Comparison of ENCODE assay signal across 19 cellular contexts in the genomic region with DNA sequence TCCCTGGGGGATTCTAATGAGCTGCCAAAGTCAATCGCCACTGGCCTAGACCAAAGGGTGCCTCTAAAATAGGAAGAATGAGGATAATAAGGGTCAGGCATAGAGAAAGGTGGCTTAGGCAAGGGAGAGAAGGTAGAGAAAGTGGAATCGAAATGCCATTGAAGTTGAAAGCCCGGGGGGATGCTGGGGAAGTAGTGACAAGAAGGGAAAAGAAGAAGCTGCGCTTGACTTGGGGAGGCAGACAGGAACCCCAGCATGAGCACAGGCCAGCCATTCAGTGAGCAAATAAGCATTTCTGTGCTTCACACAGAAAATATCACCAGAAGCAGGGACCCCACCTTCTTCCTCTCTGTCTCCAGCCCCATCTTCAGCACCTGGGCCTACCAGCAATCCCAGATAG. TPM values are rescaled to one million over a fixed set of nuclear protein-coding genes. Genes with fewer than 3 reads are reported as not detected.
DNase-seq lines count a peak whose midpoint lies in the region; ATAC-seq and TF ChIP-seq lines count a peak whose summit lies in the region.
"Had no signal": no experiment of that assay in that cellular context is flagged by ENCODE, and none has a peak within 500 bp of the region (broad histone marks: within the 10 kb centered on the region; RNA-seq: fewer than 3 reads in every experiment).

No MANE protein-coding gene starts in this region.

- peak overlapping the region; percentile 98 for H3K27ac Mint-ChIP-seq in activated CD8-positive, alpha-beta memory T cell treated with anti-CD3 and anti-CD28 coated beads, Interleukin-2, amount 10 ng/mL, durations not matched to agents 7 days and 5 days

- peaks cover 61% of the 10 kb centered on the region for H3K36me3 Mint-ChIP-seq in activated CD8-positive, alpha-beta memory T cell treated with anti-CD3 and anti-CD28 coated beads, Interleukin-2, amount 10 ng/mL, durations not matched to agents 7 days and 5 days

- H3K4me3 Mint-ChIP-seq in activated CD8-positive, alpha-beta memory T cell treated with anti-CD3 and anti-CD28 coated beads, Interleukin-2, amount 10 ng/mL, durations not matched to agents 7 days and 5 days = peak overlapping the region; percentile 97

- H3K4me1 ChIP-seq in esophagus (ENCODE audit: control insufficient read depth in 2 of 2, insufficient read depth in 2 of 2, low read length in 1 of 2) (no peaks in the 10 kb centered on the region), stomach (no peaks in the 10 kb centered on the region)
- H3K4me1 ChIP-seq: A549, SJSA1 had no signal

- no peak for TF ChIP-seq EP300 in stomach (IDR thresholded peaks at IDR 0.05)

- CTCF ChIA-PET in activated CD8-positive, alpha-beta memory T cell treated with anti-CD3 and anti-CD28 coated beads, Interleukin-2, amount 10 ng/mL, durations not matched to agents 7 days and 5 days (lab: Charles Lee) = interaction anchor here (0.6 to 24.8 kb wide), 7 partner anchors 9 to 301 kb away, joined by 3 to 317 read pairs (median 22); no protein-coding TSS in a partner anchor

- DNase-seq in activated CD8-positive, alpha-beta memory T cell treated with anti-CD3 and anti-CD28 coated beads for 24 hours = peak; percentile 77
- DNase-seq in activated CD8-positive, alpha-beta memory T cell treated with anti-CD3 and anti-CD28 coated beads, Interleukin-2, amount 50 U/mL, for 4 hours = no peak
- DNase-seq in activated CD8-positive, alpha-beta memory T cell treated with anti-CD3 and anti-CD28 coated beads, Interleukin-2, amount 10 ng/mL, durations not matched to agents 7 days and 5 days = peak; percentile 47
- DNase-seq in stomach (no peak), NCI-H82 (lab: John Stamatoyannopoulos, UW) (no peak)
- DNase-seq: C1 segment of cervical spinal cord, DMS79 treated with DMSO at 0.1 percent for 48 hours, MG63, NCI-H2029, NCI-H526 treated with DMSO at 0.1 percent for 48 hours, OCI-M1 had no signal

- H3K27me3 Mint-ChIP-seq in activated CD8-positive, alpha-beta memory T cell treated with anti-CD3 and anti-CD28 coated beads, Interleukin-2, amount 10 ng/mL, durations not matched to agents 7 days and 5 days = no peaks in the 10 kb centered on the region

- ATAC-seq in activated CD8-positive, alpha-beta memory T cell treated with anti-CD3 and anti-CD28 coated beads, Interleukin-2, amount 10 ng/mL, durations not matched to agents 7 days and 5 days = peak; percentile 3
- ATAC-seq in GM19467 (IDR thresholded peaks at IDR 0.05; ENCODE audit: unreplicated experiment) = no peak
- ATAC-seq in HG02981 (IDR thresholded peaks at IDR 0.05; ENCODE audit: unreplicated experiment) = no peak
- ATAC-seq: A549, HepG2 had no signal

- H3K27me3 ChIP-seq in esophagus (ENCODE audit: control insufficient read depth in 1 of 2, insufficient read depth in 2 of 2, low read length in 2 of 2) (no peaks in the 10 kb centered on the region), stomach (no peaks in the 10 kb centered on the region)
- H3K27me3 ChIP-seq: MG63, SJSA1 had no signal

- no peak for TF ChIP-seq CTCF in stomach (IDR thresholded peaks at IDR 0.05)

- H3K36me3 ChIP-seq in esophagus (ENCODE audit: control insufficient read depth in 2 of 2, insufficient read depth in 2 of 2, low read length in 1 of 2) (no peaks in the 10 kb centered on the region), stomach (no peaks in the 10 kb centered on the region)
- H3K36me3 ChIP-seq: cardiac muscle cell, MG63, SJSA1 had no signal

- no peak for TF ChIP-seq POLR2A in stomach (IDR thresholded peaks at IDR 0.05)

- 69 to 78% methylated on average over 3 to 4 of the region's 4 CpGs for WGBS in esophagus, 2 donors
- WGBS in stomach, 5 donors = 82 to 95% (median 90%) methylated on average over 4 of the region's 4 CpGs

- intact Hi-C loops in stomach (cut with DNase I; ENCODE audit: low total_unique reads) = no loop called here

- H3K27ac ChIP-seq in esophagus (ENCODE audit: low read depth in 2 of 2, low read length in 1 of 2) = peak overlapping the region in 1 of 2 donors; percentile 49
- peak overlapping the region in 4 of 5 donors; percentile 2 to 45 (median 20) for H3K27ac ChIP-seq in stomach
- H3K27ac ChIP-seq: A549, cardiac muscle cell, SJSA1 had no signal

- H3K9me3 ChIP-seq in esophagus (ENCODE audit: control insufficient read depth in 2 of 2, insufficient read depth in 1 of 2, low read depth in 1 of 2, low read length in 1 of 2) (no peaks in the 10 kb centered on the region), stomach (no peaks in the 10 kb centered on the region)
- H3K9me3 ChIP-seq: A549, MG63, SJSA1 had no signal

- no peaks in the 10 kb centered on the region for H3K9me3 Mint-ChIP-seq in activated CD8-positive, alpha-beta memory T cell treated with anti-CD3 and anti-CD28 coated beads, Interleukin-2, amount 10 ng/mL, durations not matched to agents 7 days and 5 days (ENCODE audit: low read depth)

- peaks cover 43% of the 10 kb centered on the region for H3K4me1 Mint-ChIP-seq in activated CD8-positive, alpha-beta memory T cell treated with anti-CD3 and anti-CD28 coated beads, Interleukin-2, amount 10 ng/mL, durations not matched to agents 7 days and 5 days

- peak overlapping the region; percentile 27 to 48 for H3K4me3 ChIP-seq in esophagus (ENCODE audit: low read depth in 1 of 2, low read length in 2 of 2)
- H3K4me3 ChIP-seq in stomach = peak overlapping the region; percentile 3 to 30 (median 11)
- H3K4me3 ChIP-seq: A549, cardiac muscle cell, MG63, SJSA1 had no signal

RNA-seq across cellular contexts. Expression of gene CD2, which starts 1.5 kb away (rescaled TPM):
- total RNA-seq in activated CD8-positive, alpha-beta memory T cell treated with anti-CD3 and anti-CD28 coated beads, Interleukin-2, amount 10 ng/mL, durations not matched to agents 7 days and 5 days = 100 to 1,000 TPM; 278 to 444 TPM
- polyA plus RNA-seq in esophagus (1 to 10 TPM; 4.8 to 5.4 TPM), stomach (1 to 10 TPM; 1.7 to 9.8 (median 3.3) TPM)
- total RNA-seq in stomach = 10 to 100 TPM in 1 of 5 donors, 1 to 10 TPM in 3, not detected in 1; 2.9 to 14.3 (median 4.8) TPM
- total RNA-seq: cardiac muscle cell, HepG2, osteoblast, SJSA1 had no signal
- polyA plus RNA-seq: A549, cardiac muscle cell, HepG2 had no signal

Comparison
In these comparisons a context has a peak if more than half of its experiments do, and no peak if none do; other contexts are left out.
1. DNase-seq: peak in activated CD8-positive, alpha-beta memory T cell treated with anti-CD3 and anti-CD28 coated beads for 24 hours (single experiment) and activated CD8-positive, alpha-beta memory T cell treated with anti-CD3 and anti-CD28 coated beads, Interleukin-2, amount 10 ng/mL, durations not matched to agents 7 days and 5 days (single experiment); none in activated CD8-positive, alpha-beta memory T cell treated with anti-CD3 and anti-CD28 coated beads, Interleukin-2, amount 50 U/mL, for 4 hours (single experiment), stomach (single experiment) and NCI-H82 (single experiment).
2. RNA of gene CD2, which starts 1.5 kb away (total RNA-seq): 278 to 444 TPM in activated CD8-positive, alpha-beta memory T cell treated with anti-CD3 and anti-CD28 coated beads, Interleukin-2, amount 10 ng/mL, durations not matched to agents 7 days and 5 days; 2.9 to 14.3 TPM in stomach; every median in the first group is over 10 times any median in the second.